22 cellular contexts compared by ENCODE assay signal in the genomic region with DNA sequence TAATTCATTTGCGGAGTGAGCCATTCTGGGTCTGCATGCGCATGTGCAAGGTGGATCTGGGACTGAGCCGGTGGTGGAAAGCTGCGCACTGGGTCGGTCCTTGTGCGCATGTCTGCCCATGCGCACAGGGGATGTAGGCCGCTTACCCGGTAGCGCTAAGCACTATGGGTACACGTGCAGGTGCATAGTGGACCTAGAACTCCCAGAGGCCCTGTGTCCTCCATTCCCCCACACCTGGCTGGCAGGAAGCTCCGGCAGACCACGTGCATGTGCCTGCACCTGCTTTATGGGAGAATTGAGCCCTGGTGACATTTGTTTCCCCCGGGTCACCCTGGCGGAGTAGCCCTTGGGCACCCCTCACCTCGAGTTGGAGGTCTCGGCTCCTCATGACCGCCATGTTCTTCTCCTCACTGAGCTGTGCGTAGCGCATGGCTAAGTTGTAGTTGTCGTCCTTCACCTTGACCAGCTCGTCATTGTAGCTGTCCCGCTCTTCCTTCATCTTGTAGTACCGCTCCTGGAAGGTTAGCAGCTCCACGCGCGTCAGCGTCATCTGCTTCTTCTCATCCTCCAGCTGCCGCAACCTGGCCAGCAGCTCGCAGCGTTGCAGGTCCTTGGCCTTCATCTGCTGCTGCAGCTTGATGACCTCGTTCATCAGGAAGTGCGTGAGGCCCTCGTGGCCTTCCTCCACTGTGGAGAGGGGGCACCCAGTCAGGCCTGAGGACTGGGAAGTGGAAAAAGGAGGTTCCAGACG.
A peak's percentile ranks its signal among the peaks of the same experiment; 100 is the strongest.
DNase-seq lines count a peak whose midpoint lies in the region; ATAC-seq and TF ChIP-seq lines count a peak whose summit lies in the region.
"Had no signal": no experiment of that assay in that cellular context is flagged by ENCODE, and none has a peak within 500 bp of the region (broad histone marks: within the 10 kb centered on the region; RNA-seq: fewer than 3 reads in every experiment).

No MANE protein-coding gene starts in this region.

- no peak overlapping the region for H3K14ac ChIP-seq in IMR-90 (replicated peaks; ENCODE audit: low read depth, low read length)

- H4K5ac ChIP-seq in IMR-90 (ENCODE audit: low read depth, low read length) = no peak overlapping the region

- H3K4me3 ChIP-seq in IMR-90 (ENCODE audit: insufficient read depth, low read depth, low read length) = no peak overlapping the region
- H3K4me3 ChIP-seq: gastroesophageal sphincter, GM23338, ovary, right atrium auricular region had no signal

- peaks cover 23% of the 10 kb centered on the region for H3K9me3 Mint-ChIP-seq in dendritic cell treated with granulocyte-macrophage colony-stimulating factor and Interleukin-4, amounts not matched to agents 40 ng/mL and 50 ng/mL, for 4 days
- peaks cover 3% of the 10 kb centered on the region for H3K9me3 Mint-ChIP-seq in osteocyte (ENCODE audit: unreplicated experiment)
- H3K9me3 Mint-ChIP-seq in stimulated activated memory B cell treated with anti-CD40 and anti-IgM and Interleukin-4, amounts not matched to agents 10 μg/mL and 1 μg/mL and 100 μg/mL, for 72 hours = peaks cover 3% of the 10 kb centered on the region

- H2AK9ac ChIP-seq in IMR-90 (replicated peaks; ENCODE audit: low read depth, low read length, poor library complexity) = peak overlapping the region; percentile 37

- 92% methylated on average over 24 of the region's 35 CpGs; no CpG with 5 or more reads in 1 of the 2 experiments for WGBS in IMR-90 (ENCODE audit: extremely low coverage in 2 of 2, insufficient read length in 1 of 2), 2 experiments

- peaks cover 72% of the 10 kb centered on the region for H3K4me1 Mint-ChIP-seq in dendritic cell treated with granulocyte-macrophage colony-stimulating factor and Interleukin-4, amounts not matched to agents 40 ng/mL and 50 ng/mL, for 4 days (ENCODE audit: low read depth)
- H3K4me1 Mint-ChIP-seq in osteocyte (ENCODE audit: unreplicated experiment) = no peaks in the 10 kb centered on the region
- H3K4me1 Mint-ChIP-seq in stimulated activated memory B cell treated with anti-CD40 and anti-IgM and Interleukin-4, amounts not matched to agents 10 μg/mL and 1 μg/mL and 100 μg/mL, for 72 hours = peaks cover 42% of the 10 kb centered on the region

- H3K36me3 ChIP-seq in IMR-90 (ENCODE audit: control insufficient read depth, insufficient read depth, low read length) = no peaks in the 10 kb centered on the region
- H3K36me3 ChIP-seq: BE2C, gastroesophageal sphincter, ovary, right atrium auricular region had no signal

- no peak overlapping the region for H3K27ac ChIP-seq in IMR-90 (ENCODE audit: insufficient read depth, low read length)
- H3K27ac ChIP-seq: gastroesophageal sphincter, ovary, right atrium auricular region had no signal

- H2BK120ac ChIP-seq in IMR-90 (ENCODE audit: low read depth, low read length) = no peak overlapping the region

- ATAC-seq in IMR-90 (ENCODE audit: low read depth) = no peak
- ATAC-seq in stimulated activated memory B cell treated with anti-CD40 and anti-IgM and Interleukin-4, amounts not matched to agents 10 μg/mL and 1 μg/mL and 100 μg/mL, for 72 hours = no peak
- ATAC-seq in HG03520 (IDR thresholded peaks at IDR 0.05; ENCODE audit: unreplicated experiment) = no peak
- ATAC-seq: gastroesophageal sphincter, GM23338, WTC11 had no signal

- no peak overlapping the region for H3K56ac ChIP-seq in IMR-90 (ENCODE audit: extremely low read depth, insufficient read depth, low read length)

- TF ChIP-seq CTCF in IMR-90 (conservative IDR thresholded peaks at IDR 0.05; ENCODE audit: low read depth, low read length) (no peak), osteocyte (IDR thresholded peaks at IDR 0.05) (no peak)

- TF ChIP-seq RAD21 in IMR-90 (IDR thresholded peaks at IDR 0.05; ENCODE audit: low read length) = no peak

- intact Hi-C loops in IMR-90 (cut with micrococcal nuclease) = no loop called here
- intact Hi-C loops in dendritic cell treated with granulocyte-macrophage colony-stimulating factor and Interleukin-4, amounts not matched to agents 40 ng/mL and 50 ng/mL, for 4 days (cut with micrococcal nuclease) = no loop called here

- H2BK20ac ChIP-seq in IMR-90 (ENCODE audit: low read depth, low read length) = no peak overlapping the region

- H3K4me1 ChIP-seq in IMR-90 (ENCODE audit: control insufficient read depth, insufficient read depth, low read length) = no peaks in the 10 kb centered on the region
- H3K4me1 ChIP-seq: BE2C, gastroesophageal sphincter, right atrium auricular region had no signal

- no peak overlapping the region for H2BK5ac ChIP-seq in IMR-90 (ENCODE audit: low read depth, low read length, poor library complexity, severe bottlenecking)

- no peak overlapping the region for H4K91ac ChIP-seq in IMR-90 (ENCODE audit: insufficient read depth, low read depth, low read length)

- POLR2A ChIA-PET in IMR-90 (lab: Charles Lee; ENCODE audit: unreplicated experiment) = no interaction called here

- H2BK15ac ChIP-seq in IMR-90 (ENCODE audit: low read depth, low read length) = no peak overlapping the region

- DNase-seq in activated CD8-positive, alpha-beta memory T cell treated with anti-CD3 and anti-CD28 coated beads for 24 hours = peak; percentile 52
- no peak for DNase-seq in activated CD8-positive, alpha-beta memory T cell treated with anti-CD3 and anti-CD28 coated beads, Interleukin-2, amount 50 U/mL, for 4 hours
- DNase-seq in IMR-90 (no peak), osteocyte (ENCODE audit: extremely low spot score, unreplicated experiment) (peak; percentile 79), erythroblast (lab: John Stamatoyannopoulos, UW) (no peak)
- DNase-seq: activated naive CD4-positive, alpha-beta T cell treated with Interleukin-2 at 50 U/mL for 16 hours; BE2C; COR-L47; Kasumi-1; mesenchymal stem cell; NCI-H1694 treated with DMSO at 0.1 percent for 48 hours; NCI-H526; ovary; stimulated activated CD4-positive, alpha-beta T cell treated with anti-CD3 and anti-CD28 coated beads, Interleukin-12 subunit alpha, Interleukin-12 subunit beta, amount 100 ng/mL, for 4 hours; stimulated activated CD4-positive, alpha-beta T cell treated with anti-CD3 and anti-CD28 coated beads, Interleukin-4, amount 100 ng/mL, for 4 hours had no signal

- no peak overlapping the region for H3K18ac ChIP-seq in IMR-90 (ENCODE audit: low read depth, low read length)

- no peak for TF ChIP-seq POLR2A in IMR-90 (IDR thresholded peaks at IDR 0.05; ENCODE audit: low read depth, low read length)
- TF ChIP-seq POLR2A in erythroblast (IDR thresholded peaks at IDR 0.05; ENCODE audit: low read length) = no peak

- no peak overlapping the region for H2AFZ ChIP-seq in IMR-90 (replicated peaks; ENCODE audit: low read length, poor library complexity)
- H2AFZ ChIP-seq: GM23338 had no signal

- no TSS peak for BruUV-seq in IMR-90 (replicated peaks; lab: Mats Ljungman, UMichigan)

- no peak overlapping the region for H2AK5ac ChIP-seq in IMR-90 (ENCODE audit: low read depth, low read length)

- H4K8ac ChIP-seq in IMR-90 (ENCODE audit: low read depth in 2 of 2, low read length in 2 of 2) = no peak overlapping the region

- H3K27me3 ChIP-seq in IMR-90 (ENCODE audit: control insufficient read depth, insufficient read depth, low read length) = no peaks in the 10 kb centered on the region; the same call in 1 of the 2 replicates
- H3K27me3 ChIP-seq: ovary, right atrium auricular region had no signal

- no peaks in the 10 kb centered on the region for H3K36me3 Mint-ChIP-seq in dendritic cell treated with granulocyte-macrophage colony-stimulating factor and Interleukin-4, amounts not matched to agents 40 ng/mL and 50 ng/mL, for 4 days (ENCODE audit: low read depth)
- no peaks in the 10 kb centered on the region for H3K36me3 Mint-ChIP-seq in osteocyte (ENCODE audit: unreplicated experiment)
- peaks cover 88% of the 10 kb centered on the region for H3K36me3 Mint-ChIP-seq in stimulated activated memory B cell treated with anti-CD40 and anti-IgM and Interleukin-4, amounts not matched to agents 10 μg/mL and 1 μg/mL and 100 μg/mL, for 72 hours

- H4K20me1 ChIP-seq in IMR-90 (ENCODE audit: insufficient read depth, low read length) = no peaks in the 10 kb centered on the region

- H3K23ac ChIP-seq in IMR-90 (ENCODE audit: low read depth, low read length) = no peak overlapping the region

- H3K9me1 ChIP-seq in IMR-90 (ENCODE audit: insufficient read depth, low read length) = no peaks in the 10 kb centered on the region

- no peak overlapping the region for H3K4me2 ChIP-seq in IMR-90 (ENCODE audit: low read depth, low read length)
- H3K4me2 ChIP-seq: GM23338 had no signal

- CTCF ChIA-PET in IMR-90 (lab: Yijun Ruan, JAX) = no interaction called here

- dilution Hi-C loops in IMR-90 (cut with HindIII; ENCODE audit: low sequenced_read_pairs, unreplicated experiment) = no loop called here

- in situ Hi-C loops in IMR-90 (cut with MboI; ENCODE audit: low sequenced_read_pairs) = no loop called here

- no peak overlapping the region for H3K4ac ChIP-seq in IMR-90 (ENCODE audit: low read depth, low read length)

- H3K9ac ChIP-seq in IMR-90 (ENCODE audit: low read depth, low read length) = no peak overlapping the region

- H3K79me1 ChIP-seq in IMR-90 (ENCODE audit: low read depth in 1 of 2, low read length in 2 of 2) = no peaks in the 10 kb centered on the region

- H3K27me3 Mint-ChIP-seq in dendritic cell treated with granulocyte-macrophage colony-stimulating factor and Interleukin-4, amounts not matched to agents 40 ng/mL and 50 ng/mL, for 4 days = peaks cover 16% of the 10 kb centered on the region
- peaks cover 66% of the 10 kb centered on the region for H3K27me3 Mint-ChIP-seq in osteocyte (ENCODE audit: unreplicated experiment)
- no peaks in the 10 kb centered on the region for H3K27me3 Mint-ChIP-seq in stimulated activated memory B cell treated with anti-CD40 and anti-IgM and Interleukin-4, amounts not matched to agents 10 μg/mL and 1 μg/mL and 100 μg/mL, for 72 hours

- no peaks in the 10 kb centered on the region for H3K9me3 ChIP-seq in IMR-90 (ENCODE audit: control insufficient read depth, insufficient read depth, low read length)
- H3K9me3 ChIP-seq: BE2C, ovary had no signal

- no peak overlapping the region for H3K4me3 Mint-ChIP-seq in dendritic cell treated with granulocyte-macrophage colony-stimulating factor and Interleukin-4, amounts not matched to agents 40 ng/mL and 50 ng/mL, for 4 days
- no peak overlapping the region for H3K4me3 Mint-ChIP-seq in osteocyte (ENCODE audit: unreplicated experiment)
- H3K4me3 Mint-ChIP-seq in stimulated activated memory B cell treated with anti-CD40 and anti-IgM and Interleukin-4, amounts not matched to agents 10 μg/mL and 1 μg/mL and 100 μg/mL, for 72 hours = no peak overlapping the region
- H3K4me3 Mint-ChIP-seq: GM23338, WTC11 had no signal

- peak overlapping the region; percentile 63 for H3K27ac Mint-ChIP-seq in dendritic cell treated with granulocyte-macrophage colony-stimulating factor and Interleukin-4, amounts not matched to agents 40 ng/mL and 50 ng/mL, for 4 days
- H3K27ac Mint-ChIP-seq in osteocyte (ENCODE audit: unreplicated experiment) = no peak overlapping the region
- no peak overlapping the region for H3K27ac Mint-ChIP-seq in stimulated activated memory B cell treated with anti-CD40 and anti-IgM and Interleukin-4, amounts not matched to agents 10 μg/mL and 1 μg/mL and 100 μg/mL, for 72 hours
- H3K27ac Mint-ChIP-seq: GM23338, WTC11 had no signal

TF ChIP-seq in IMR-90, 13 proteins besides CTCF, POLR2A, EP300 and RAD21 (continues in another document):
- TF ChIP-seq MAZ (IDR thresholded peaks at IDR 0.05; ENCODE audit: borderline replicate concordance, low read depth, low read length) (no peak), NFE2L2 (IDR thresholded peaks at IDR 0.05; ENCODE audit: low read depth, low read length) (no peak)

Comparison
In these comparisons a context has a peak if more than half of its experiments do, and no peak if none do; other contexts are left out.
1. DNase-seq: peak in activated CD8-positive, alpha-beta memory T cell treated with anti-CD3 and anti-CD28 coated beads for 24 hours (single experiment) and osteocyte (single experiment); none in activated CD8-positive, alpha-beta memory T cell treated with anti-CD3 and anti-CD28 coated beads, Interleukin-2, amount 50 U/mL, for 4 hours (single experiment), IMR-90 (single experiment) and erythroblast (0 of 2).